22 cellular contexts compared by ENCODE assay signal in the genomic region with DNA sequence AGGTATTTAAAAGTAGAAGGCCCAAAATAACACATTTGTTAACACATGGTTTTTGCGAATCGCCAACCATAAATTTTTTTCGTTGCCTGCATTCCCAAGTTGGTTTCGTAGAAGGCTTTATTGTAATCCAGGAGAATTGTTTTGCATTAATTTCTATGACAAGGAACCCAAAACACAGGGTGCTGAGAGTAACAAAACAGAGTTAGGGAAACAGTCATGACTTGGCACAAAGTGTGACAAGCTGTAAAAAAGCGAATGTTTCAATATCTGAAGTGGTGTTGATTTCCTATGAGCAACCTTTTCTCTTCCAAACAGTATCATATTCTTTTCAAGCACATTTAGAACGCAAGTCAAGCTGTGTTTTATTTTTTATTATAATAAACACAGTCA.
"Had no signal": no experiment of that assay in that cellular context is flagged by ENCODE, and none has a peak within 500 bp of the region (broad histone marks: within the 10 kb centered on the region; RNA-seq: fewer than 3 reads in every experiment).

No MANE protein-coding gene starts in this region.

- H3K4me3 ChIP-seq: mucosa of descending colon, psoas muscle, right lobe of liver, spleen, testis, tibial nerve, upper lobe of right lung, vagina had no signal

- H3K9me3 ChIP-seq: mucosa of descending colon, psoas muscle, right lobe of liver, spleen, testis, tibial nerve, upper lobe of right lung, vagina had no signal

- H3K9ac ChIP-seq: parathyroid adenoma had no signal

- H2AFZ ChIP-seq: parathyroid adenoma had no signal

- H3K36me3 ChIP-seq: right lobe of liver, spleen, tibial nerve, upper lobe of right lung, vagina had no signal

- H3K27ac ChIP-seq: foreskin keratinocyte, parathyroid adenoma, psoas muscle, right lobe of liver, spleen, testis, tibial nerve, upper lobe of right lung, vagina had no signal

- DNase-seq: erythroblast; foreskin keratinocyte; kidney glomerular epithelial cell; mammary epithelial cell; mucosa of descending colon; naive thymus-derived CD8-positive, alpha-beta T cell; occipital lobe; psoas muscle; retina; right lobe of liver; spleen; stimulated activated CD4-positive, alpha-beta T cell treated with anti-CD3 and anti-CD28 coated beads, Interleukin-15, amount 100 ng/mL, for 24 hours; stimulated activated CD4-positive, alpha-beta T cell treated with anti-CD3 and anti-CD28 coated beads, Interleukin-1b, Interleukin-23, amount 100 ng/mL, for 48 hours; stimulated activated CD4-positive, alpha-beta T cell treated with anti-CD3 and anti-CD28 coated beads, Interleukin-4, amount 100 ng/mL, for 24 hours; stimulated activated naive CD8-positive, alpha-beta T cell treated with anti-CD3 and anti-CD28 coated beads, Interleukin-15, amount 100 ng/mL, for 72 hours; testis; upper lobe of right lung had no signal

- H3K79me2 ChIP-seq: parathyroid adenoma had no signal

- H3K27me3 ChIP-seq: right lobe of liver, testis, tibial nerve, upper lobe of right lung, vagina had no signal

- H3K4me1 ChIP-seq: foreskin keratinocyte, parathyroid adenoma, psoas muscle, right lobe of liver, spleen, testis, upper lobe of right lung, vagina had no signal

- ATAC-seq: left lobe of liver; mucosa of descending colon; naive thymus-derived CD8-positive, alpha-beta T cell; psoas muscle; right lobe of liver; stimulated activated memory B cell treated with anti-CD40 and anti-IgM and Interleukin-4, amounts not matched to agents 10 μg/mL and 1 μg/mL and 100 μg/mL, for 72 hours; stimulated activated naive CD8-positive, alpha-beta T cell treated with anti-CD3 and anti-CD28 coated beads, Interleukin-15, amount 100 ng/mL, for 72 hours; upper lobe of right lung had no signal
